ENCODE assay signal across 21 cellular contexts in the genomic region with DNA sequence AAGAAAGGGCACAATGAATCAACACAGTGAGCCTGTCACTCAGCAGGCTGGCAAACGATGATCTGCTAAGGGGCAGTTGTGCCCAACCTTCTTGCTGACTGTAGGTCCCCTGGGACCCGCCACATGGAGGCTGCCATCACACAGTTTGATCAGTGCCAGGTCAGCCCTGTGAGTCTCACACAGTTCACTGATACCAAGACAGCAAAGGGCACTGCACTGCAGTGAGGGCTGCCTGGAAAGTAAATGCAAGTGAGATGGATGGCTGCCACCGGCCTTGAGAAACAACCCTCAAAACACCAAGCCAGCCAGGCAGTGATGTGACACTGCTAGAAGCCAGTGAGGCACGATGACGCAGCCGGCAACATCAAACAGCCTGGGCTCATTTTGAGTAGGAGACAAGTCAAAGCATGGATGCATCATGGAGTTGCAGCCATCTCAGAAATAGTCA. TPM values are rescaled to one million over a fixed set of nuclear protein-coding genes. Genes with fewer than 3 reads are reported as not detected.
A peak's percentile ranks its signal among the peaks of the same experiment; 100 is the strongest.
DNase-seq lines count a peak whose midpoint lies in the region; FAIRE-seq and TF ChIP-seq lines count a peak whose summit lies in the region.
"Had no signal": no experiment of that assay in that cellular context is flagged by ENCODE, and none has a peak within 500 bp of the region (broad histone marks: within the 10 kb centered on the region; RNA-seq: fewer than 3 reads in every experiment).

No MANE protein-coding gene starts in this region.

- H3K9me3 Mint-ChIP-seq in nephron progenitor cell, result peaks cover 15% of the 10 kb centered on the region

- DNase-seq in NCI-H1092 treated with DMSO at 0.1 percent for 48 hours (lab: John Stamatoyannopoulos, UW) (peak; percentile 34), NCI-H1092 (lab: John Stamatoyannopoulos, UW) (no peak), astrocyte of the hippocampus (ENCODE audit: low read depth, low spot score) (peak; percentile 64), nephron progenitor cell (peak; percentile 28), kidney (no peak), activated gamma-delta T cell (lab: John Stamatoyannopoulos, UW) (no peak), COR-L47 (lab: John Stamatoyannopoulos, UW) (no peak)
- DNase-seq: 8988T; activated CD4-positive, alpha-beta T cell treated with anti-CD3 and anti-CD28 coated beads, Interleukin-2, amount 50 U/mL, for 1 hour; activated T-cell treated with anti-CD3 and anti-CD28 coated beads, Interleukin-2, amount 50 U/mL, for 1 hour; BE2C; colonic mucosa; lower lobe of right lung; NCI-H146; pancreas; stomach; uterus had no signal

- H3K36me3 Mint-ChIP-seq in nephron progenitor cell (ENCODE audit: low read depth), result peaks cover 6% of the 10 kb centered on the region
- H3K36me3 Mint-ChIP-seq: activated naive CD4-positive, alpha-beta T cell treated with anti-CD3 and anti-CD28 coated beads, Interleukin-2, amount 50 U/mL, for 24 hours; brain had no signal

- H3K36me3 ChIP-seq in HEK293 (ENCODE audit: control insufficient read depth in 2 of 2, insufficient read depth in 1 of 2, low read length in 2 of 2) (no peaks in the 10 kb centered on the region), kidney (ENCODE audit: control insufficient read depth in 1 of 2, insufficient read depth in 2 of 2, low read length in 2 of 2) (no peaks in the 10 kb centered on the region)
- H3K36me3 ChIP-seq: BE2C, colonic mucosa, lower lobe of right lung, pancreas, stomach, uterus had no signal

- H3K9ac ChIP-seq in kidney (ENCODE audit: low read length in 2 of 2), result no peak overlapping the region

- CTCF ChIA-PET in HEK293 (lab: Yijun Ruan, JAX), result interaction anchor here (0.7 to 0.8 kb wide), 3 partner anchors 10 to 202 kb away, joined by 3 read pairs; no protein-coding TSS in a partner anchor

- TF ChIP-seq CTCF in HEK293 (tag by site-specific recombination; IDR thresholded peaks at IDR 0.05), result no peak
- TF ChIP-seq CTCF in nephron progenitor cell (IDR thresholded peaks at IDR 0.05), result no peak
- TF ChIP-seq CTCF in kidney (IDR thresholded peaks at IDR 0.05; ENCODE audit: borderline replicate concordance, extremely low read depth, insufficient read depth), result no peak

- peaks cover 11% of the 10 kb centered on the region; the same call in 1 of the 2 replicates for H3K4me1 ChIP-seq in HEK293 (ENCODE audit: control insufficient read depth, insufficient read depth, low read length)
- peaks cover 0 to 2% of the 10 kb centered on the region in 2 donors for H3K4me1 ChIP-seq in kidney (ENCODE audit: control insufficient read depth in 1 of 2, insufficient read depth in 1 of 2, low read depth in 1 of 2, low read length in 2 of 2)
- H3K4me1 ChIP-seq: colonic mucosa had no signal

- POLR2A ChIA-PET in HEK293 (lab: Yijun Ruan, JAX), result no interaction called here

- H3K27ac Mint-ChIP-seq in nephron progenitor cell, result peak overlapping the region; percentile 36
- H3K27ac Mint-ChIP-seq: activated naive CD4-positive, alpha-beta T cell treated with anti-CD3 and anti-CD28 coated beads, Interleukin-2, amount 50 U/mL, for 24 hours; brain had no signal

- H3K27me3 Mint-ChIP-seq in nephron progenitor cell (ENCODE audit: low read depth, poor library complexity), result peaks cover 45% of the 10 kb centered on the region

- no peak for FAIRE-seq in kidney (lab: Jason Lieb, UNC)
- FAIRE-seq: islet of Langerhans, pancreas had no signal

- H3K4me3 Mint-ChIP-seq in nephron progenitor cell, result no peak overlapping the region

- peaks cover 57% of the 10 kb centered on the region for H3K4me1 Mint-ChIP-seq in nephron progenitor cell

- H3K4me3 ChIP-seq in HEK293 (ENCODE audit: low read depth, low read length), result no peak overlapping the region
- no peak overlapping the region for H3K4me3 ChIP-seq in kidney (ENCODE audit: low read length in 2 of 2)
- H3K4me3 ChIP-seq: colonic mucosa, lower lobe of right lung, pancreas, stomach, uterus had no signal

- intact Hi-C loops in kidney (cut with DNase I), result no loop called here

- H3K9me3 ChIP-seq in HEK293 (ENCODE audit: control insufficient read depth, insufficient read depth, low read depth, low read length), result no peaks in the 10 kb centered on the region
- no peaks in the 10 kb centered on the region for H3K9me3 ChIP-seq in kidney (ENCODE audit: control insufficient read depth in 1 of 2, low read length in 2 of 2)
- H3K9me3 ChIP-seq: BE2C, colonic mucosa, lower lobe of right lung, pancreas, uterus had no signal

- H3K27ac ChIP-seq in HEK293 (ENCODE audit: extremely low read depth, low read depth, low read length), result no peak overlapping the region
- no peak overlapping the region for H3K27ac ChIP-seq in kidney (ENCODE audit: low read depth in 2 of 2, low read length in 2 of 2)
- H3K27ac ChIP-seq: colonic mucosa, lower lobe of right lung, pancreas, stomach, uterus had no signal

TF ChIP-seq in HEK293, 187 proteins besides CTCF, POLR2A, EP300 and RAD21:
- TF ChIP-seq, protein P1, sequence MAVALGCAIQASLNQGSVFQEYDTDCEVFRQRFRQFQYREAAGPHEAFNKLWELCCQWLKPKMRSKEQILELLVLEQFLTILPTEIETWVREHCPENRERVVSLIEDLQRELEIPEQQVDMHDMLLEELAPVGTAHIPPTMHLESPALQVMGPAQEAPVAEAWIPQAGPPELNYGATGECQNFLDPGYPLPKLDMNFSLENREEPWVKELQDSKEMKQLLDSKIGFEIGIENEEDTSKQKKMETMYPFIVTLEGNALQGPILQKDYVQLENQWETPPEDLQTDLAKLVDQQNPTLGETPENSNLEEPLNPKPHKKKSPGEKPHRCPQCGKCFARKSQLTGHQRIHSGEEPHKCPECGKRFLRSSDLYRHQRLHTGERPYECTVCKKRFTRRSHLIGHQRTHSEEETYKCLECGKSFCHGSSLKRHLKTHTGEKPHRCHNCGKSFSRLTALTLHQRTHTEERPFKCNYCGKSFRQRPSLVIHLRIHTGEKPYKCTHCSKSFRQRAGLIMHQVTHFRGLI (tag by site-specific recombination; IDR thresholded peaks at IDR 0.05), result 0 out of 2 replicates have a peak, but pooled peaks have one; percentile 42
- no peak for TF ChIP-seq ZNF292 (tag by site-specific recombination; IDR thresholded peaks at IDR 0.05; ENCODE audit: borderline replicate concordance, low read depth)

RNA-seq across cellular contexts. Expression of gene FOXD1, which starts 30.3 kb away (rescaled TPM):
- total RNA-seq in kidney, result 5.9 TPM
- polyA plus RNA-seq in kidney (ENCODE audit: insufficient read depth, low read depth, low replicate concordance), result 2.5 TPM

Comparison
In these comparisons a context has a peak if more than half of its experiments do, and no peak if none do; other contexts are left out.
1. DNase-seq: peak in NCI-H1092 treated with DMSO at 0.1 percent for 48 hours (single experiment), astrocyte of the hippocampus (single experiment) and nephron progenitor cell (single experiment); none in NCI-H1092 (single experiment), kidney (single experiment), activated gamma-delta T cell (single experiment) and COR-L47 (single experiment).